Comparison of ENCODE assay signal across 8 cellular contexts in the genomic region with DNA sequence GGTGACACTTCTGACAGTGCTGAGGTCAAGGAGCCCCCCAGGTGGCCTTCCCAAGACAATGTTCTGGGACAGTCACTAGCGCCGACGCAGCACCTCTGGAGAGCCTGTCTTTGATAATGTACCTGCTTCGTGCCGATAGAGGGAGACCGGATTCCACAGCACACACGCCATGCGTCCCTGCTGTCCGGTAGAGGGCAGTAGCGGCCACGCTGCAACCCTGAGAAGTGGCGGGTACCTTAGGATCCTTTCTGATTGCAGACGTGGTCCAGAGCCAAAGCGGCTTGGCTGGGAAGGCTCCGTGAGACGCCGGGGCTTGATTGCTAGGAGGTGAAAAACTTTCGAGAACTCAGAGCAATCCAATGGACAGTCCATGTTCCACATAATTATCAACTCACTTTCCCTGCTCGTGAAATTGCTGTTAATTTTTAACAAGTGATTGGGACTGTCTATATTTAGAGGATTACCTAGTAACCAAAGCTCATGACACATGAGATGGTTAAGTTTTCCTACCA. TPM values are rescaled to one million over a fixed set of nuclear protein-coding genes. Genes with fewer than 3 reads are reported as not detected.
DNase-seq lines count a peak whose midpoint lies in the region; ATAC-seq and TF ChIP-seq lines count a peak whose summit lies in the region.

No MANE protein-coding gene starts in this region.

- intact Hi-C loops in ascending aorta (cut with DNase I) = no loop called here

- H3K4me3 Mint-ChIP-seq in T-helper 17 cell = no peak overlapping the region

- H3K4me1 ChIP-seq in ascending aorta = no peaks in the 10 kb centered on the region
- peaks cover 4% of the 10 kb centered on the region for H3K4me1 ChIP-seq in smooth muscle cell (ENCODE audit: low read depth)

- no peaks in the 10 kb centered on the region for H4K20me1 ChIP-seq in smooth muscle cell (ENCODE audit: low read depth)

- H3F3A ChIP-seq in smooth muscle cell (ENCODE audit: low read depth) = no peaks in the 10 kb centered on the region

- ATAC-seq in HG02852 (IDR thresholded peaks at IDR 0.05; ENCODE audit: unreplicated experiment) = peak; percentile 100
- peak; percentile 100 for ATAC-seq in T-helper 17 cell

- WGBS in smooth muscle cell (ENCODE audit: low lambda C conversion rate) = 6% methylated on average over 19 of the region's 19 CpGs

- no peak overlapping the region for H2AFZ ChIP-seq in smooth muscle cell (ENCODE audit: low read depth)

- H3K4me1 Mint-ChIP-seq in T-helper 17 cell = no peaks in the 10 kb centered on the region

- H3K27me3 ChIP-seq in ascending aorta = no peaks in the 10 kb centered on the region
- H3K27me3 ChIP-seq in smooth muscle cell (ENCODE audit: low read depth) = peaks cover 56% of the 10 kb centered on the region

- no peak overlapping the region for H3K9ac ChIP-seq in smooth muscle cell (ENCODE audit: low read depth)

- H3K36me3 ChIP-seq in ascending aorta = no peaks in the 10 kb centered on the region
- H3K36me3 ChIP-seq in smooth muscle cell (ENCODE audit: low read depth) = no peaks in the 10 kb centered on the region

- peak; percentile 79 for DNase-seq in NK-92 treated with Interleukin-12 subunit alpha and Interleukin-12 subunit beta, amount 100 ng/mL, for 24 hours (lab: John Stamatoyannopoulos, UW)
- DNase-seq in NK-92 (lab: John Stamatoyannopoulos, UW; ENCODE audit: unreplicated experiment) = no peak
- peak; percentile 81 for DNase-seq in NCI-H1436 (lab: John Stamatoyannopoulos, UW)
- DNase-seq in T-helper 17 cell = peak; percentile 25 to 59 (median 51)
- no peak for DNase-seq in ascending aorta (ENCODE audit: low spot score in 2 of 2)
- peak in 42 of 51 donors; percentile 5 to 82 (median 47) for DNase-seq in hypothalamus (lab: John Stamatoyannopoulos, UW)
- DNase-seq in smooth muscle cell (lab: John Stamatoyannopoulos, UW; ENCODE audit: unreplicated experiment) = no peak

- peak in 2 of 3 experiments; percentile 68 to 70 for TF ChIP-seq CTCF in ascending aorta (IDR thresholded peaks at IDR 0.05)
- peak; percentile 99 for TF ChIP-seq CTCF in smooth muscle cell (IDR thresholded peaks at IDR 0.05; ENCODE audit: borderline replicate concordance, insufficient read depth, poor library complexity, severe bottlenecking)

- H3K27ac Mint-ChIP-seq in T-helper 17 cell = no peak overlapping the region

- H3K36me3 Mint-ChIP-seq in T-helper 17 cell (ENCODE audit: low read depth) = peaks cover 2% of the 10 kb centered on the region

- peak overlapping the region; percentile 60 for H3K4me2 ChIP-seq in smooth muscle cell

- no peak overlapping the region for H3K4me3 ChIP-seq in ascending aorta
- peak overlapping the region; percentile 9 for H3K4me3 ChIP-seq in smooth muscle cell

- no peaks in the 10 kb centered on the region for H3K79me2 ChIP-seq in smooth muscle cell (ENCODE audit: low read depth)

- peaks cover 48% of the 10 kb centered on the region for H3K27me3 Mint-ChIP-seq in T-helper 17 cell

- H3K27ac ChIP-seq in ascending aorta (no peak overlapping the region), smooth muscle cell (ENCODE audit: low read depth) (no peak overlapping the region)

- no peaks in the 10 kb centered on the region for H3K9me3 ChIP-seq in T-helper 17 cell (ENCODE audit: control insufficient read depth, low read length, poor library complexity, severe bottlenecking)
- no peaks in the 10 kb centered on the region for H3K9me3 ChIP-seq in ascending aorta
- no peaks in the 10 kb centered on the region for H3K9me3 ChIP-seq in smooth muscle cell (replicated peaks; ENCODE audit: low read depth)

RNA-seq across cellular contexts. Expression of a gene that starts 11.4 kb away (rescaled TPM):
- total RNA-seq in T-helper 17 cell = not detected
- total RNA-seq in ascending aorta = not detected
- total RNA-seq in smooth muscle cell = 2.2 and 4.8 TPM in 2 replicates
- polyA plus RNA-seq in smooth muscle cell = 1.2 and 3.2 TPM in 2 replicates

Comparison
In these comparisons a context has a peak if more than half of its experiments do, and no peak if none do; other contexts are left out.
1. DNase-seq: peak in NK-92 treated with Interleukin-12 subunit alpha and Interleukin-12 subunit beta, amount 100 ng/mL, for 24 hours (single experiment), NCI-H1436 (single experiment), T-helper 17 cell (3 of 3) and hypothalamus (42 of 51); none in NK-92 (single experiment), ascending aorta (0 of 2) and smooth muscle cell (single experiment).